18 cellular contexts compared by ENCODE assay signal in the genomic region with DNA sequence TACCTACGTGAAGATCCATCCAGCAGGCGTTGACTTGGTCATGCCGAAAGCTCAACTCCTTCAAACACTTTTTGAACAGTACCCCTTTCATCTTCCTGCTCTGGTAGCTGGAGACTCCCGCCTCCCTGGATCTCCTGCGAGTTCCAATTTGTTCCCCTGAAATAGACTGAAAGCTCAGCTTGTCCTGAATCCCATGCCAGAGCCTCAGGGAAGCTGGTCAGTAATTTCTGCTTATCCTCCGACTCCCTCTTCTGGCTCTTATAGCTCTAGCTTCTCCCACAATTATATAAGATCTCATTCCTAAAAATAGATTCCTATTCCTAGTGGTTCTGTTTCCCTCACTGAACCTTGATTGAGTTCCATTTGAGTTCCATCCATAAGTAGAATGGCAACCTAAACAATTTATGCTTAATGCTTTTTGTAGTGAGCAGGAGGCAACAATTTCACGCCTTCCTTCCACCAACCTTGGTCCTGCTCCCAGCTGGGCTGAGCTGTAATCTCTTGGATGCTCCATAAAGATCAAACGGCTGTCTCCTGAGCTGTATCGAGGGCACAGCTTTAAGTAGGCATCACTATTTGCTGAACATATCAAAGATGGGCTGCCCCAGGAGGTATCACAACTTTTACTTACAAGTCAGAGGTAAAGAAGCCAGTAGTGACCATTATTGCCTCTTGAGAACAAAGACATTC.
DNase-seq lines count a peak whose midpoint lies in the region; TF ChIP-seq lines count a peak whose summit lies in the region.
"Had no signal": no experiment of that assay in that cellular context is flagged by ENCODE, and none has a peak within 500 bp of the region (broad histone marks: within the 10 kb centered on the region; RNA-seq: fewer than 3 reads in every experiment).

No MANE protein-coding gene starts in this region.

- peak; percentile 23 for DNase-seq in NCI-H2107 treated with DMSO at 0.1 percent for 48 hours (lab: John Stamatoyannopoulos, UW; ENCODE audit: unreplicated experiment)
- DNase-seq in NCI-H2107 (lab: John Stamatoyannopoulos, UW), result no peak
- DNase-seq in NCI-H82 treated with DMSO at 0.1 percent for 48 hours (lab: John Stamatoyannopoulos, UW; ENCODE audit: unreplicated experiment), result peak; percentile 45
- peak; percentile 66 for DNase-seq in globus pallidus (ENCODE audit: low spot score)
- peak; percentile 67 for DNase-seq in putamen (ENCODE audit: low spot score)
- DNase-seq in stimulated activated naive CD4-positive, alpha-beta T cell treated with Interleukin-2 at 50 U/mL for 16 hours (lab: John Stamatoyannopoulos, UW), result no peak
- no peak for DNase-seq in RWPE1 (ENCODE audit: low spot score)
- DNase-seq in central memory CD4-positive, alpha-beta T cell, result no peak
- DNase-seq: activated CD4-positive, alpha-beta T cell treated with anti-CD3 and anti-CD28 coated beads for 4 hours; activated CD8-positive, alpha-beta memory T cell treated with anti-CD3 and anti-CD28 coated beads, Interleukin-2, amount 50 U/mL, for 48 hours; activated naive CD4-positive, alpha-beta T cell; CD4-positive, CD25-positive, alpha-beta regulatory T cell; cortex of kidney; mesenchymal stem cell; NCI-H1417 treated with DMSO at 0.1 percent for 48 hours; stimulated activated naive B cell treated with anti-CD40 and anti-IgM and Interleukin-4, amounts not matched to agents 10 μg/mL and 1 μg/mL and 100 μg/mL, for 72 hours had no signal

- TF ChIP-seq CTCF in RWPE1 (conservative IDR thresholded peaks at IDR 0.05; ENCODE audit: low read depth), result no peak

- POLR2A ChIA-PET in RWPE1 (lab: Yijun Ruan, JAX; ENCODE audit: low non-redundant PET), result no interaction called here

- no peak overlapping the region for H3K27ac ChIP-seq in RWPE1
- H3K27ac ChIP-seq: A549, PC-9 had no signal

- CTCF ChIA-PET in RWPE1 (lab: Yijun Ruan, JAX), result interaction anchor here (0.6 to 1.1 kb wide), 6 partner anchors 9 to 1653 kb away, joined by 3 to 4 read pairs (median 3); no protein-coding TSS in a partner anchor

Comparison
In these comparisons a context has a peak if more than half of its experiments do, and no peak if none do; other contexts are left out.
1. DNase-seq: peak in NCI-H2107 treated with DMSO at 0.1 percent for 48 hours (single experiment), NCI-H82 treated with DMSO at 0.1 percent for 48 hours (single experiment), globus pallidus (single experiment) and putamen (single experiment); none in NCI-H2107 (single experiment), stimulated activated naive CD4-positive, alpha-beta T cell treated with Interleukin-2 at 50 U/mL for 16 hours (single experiment), RWPE1 (single experiment) and central memory CD4-positive, alpha-beta T cell (single experiment).